30 cellular contexts compared by ENCODE assay signal in genomic region chr9:75023846-75024245, GRCh38. TPM values are rescaled to one million over a fixed set of nuclear protein-coding genes. Genes with fewer than 3 reads are reported as not detected.
A peak's percentile ranks its signal among the peaks of the same experiment; 100 is the strongest.
DNase-seq lines count a peak whose midpoint lies in the region; ATAC-seq and TF ChIP-seq lines count a peak whose summit lies in the region.
"Had no signal": no experiment of that assay in that cellular context is flagged by ENCODE, and none has a peak within 500 bp of the region (broad histone marks: within the 10 kb centered on the region; RNA-seq: fewer than 3 reads in every experiment).

No MANE protein-coding gene starts in this region.

- H3K27ac Mint-ChIP-seq in activated naive CD4-positive, alpha-beta T cell treated with anti-CD3 and anti-CD28 coated beads, Interleukin-2, amount 50 U/mL, for 24 hours = peak overlapping the region; percentile 74
- H3K27ac Mint-ChIP-seq in activated T-helper 17 cell treated with anti-CD3 and anti-CD28 coated beads, Interleukin-2, amount 50 U/mL, for 72 hours = peak overlapping the region; percentile 16
- peak overlapping the region in 7 of 10 donors; percentile 65 to 87 (median 79) for H3K27ac Mint-ChIP-seq in naive thymus-derived CD8-positive, alpha-beta T cell
- H3K27ac Mint-ChIP-seq: activated T-helper 1 cell treated with anti-CD3 and anti-CD28 coated beads, Interleukin-12 subunit alpha, Interleukin-12 subunit beta, Interleukin-2, Interleukin-4 antibody, amounts not matched to agents 30 ng/mL and 10 ng/mL and 1 ng/mL, durations not matched to agents 14 hours and 24 hours and 36 hours; endodermal cell had no signal

- intact Hi-C loops in lower leg skin (cut with DNase I; ENCODE audit: low total_unique reads) = no loop called here
- intact Hi-C loops in left ventricle myocardium inferior (cut with micrococcal nuclease) = loop anchor here (10.0 kb wide), 1 partner anchor 51 kb away; no protein-coding TSS in a partner anchor

- peak overlapping the region; percentile 98 for H3K4me2 ChIP-seq in Karpas-422 (ENCODE audit: low read depth, low read length, poor library complexity, severe bottlenecking)
- H3K4me2 ChIP-seq: SK-N-SH had no signal

- peaks cover 9% of the 10 kb centered on the region for H3K36me3 Mint-ChIP-seq in activated naive CD4-positive, alpha-beta T cell treated with anti-CD3 and anti-CD28 coated beads, Interleukin-2, amount 50 U/mL, for 24 hours
- H3K36me3 Mint-ChIP-seq in activated T-helper 17 cell treated with anti-CD3 and anti-CD28 coated beads, Interleukin-2, amount 50 U/mL, for 72 hours (ENCODE audit: low read depth) = peaks cover 36% of the 10 kb centered on the region
- H3K36me3 Mint-ChIP-seq in naive thymus-derived CD8-positive, alpha-beta T cell = peaks cover 0 to 20% (median 0%) of the 10 kb centered on the region in 3 donors
- H3K36me3 Mint-ChIP-seq: immature natural killer cell; natural killer cell treated with Interleukin-12 subunit alpha and Interleukin-12 subunit beta and Interleukin-15 and Interleukin-18, amount 100 ng/mL, for 72 hours had no signal

- TF ChIP-seq CTCF in lower leg skin (IDR thresholded peaks at IDR 0.05) (no peak), left ventricle myocardium inferior (IDR thresholded peaks at IDR 0.05; ENCODE audit: borderline replicate concordance) (no peak)

- H3K9me3 Mint-ChIP-seq in activated naive CD4-positive, alpha-beta T cell treated with anti-CD3 and anti-CD28 coated beads, Interleukin-2, amount 50 U/mL, for 24 hours = no peaks in the 10 kb centered on the region
- H3K9me3 Mint-ChIP-seq in activated T-helper 17 cell treated with anti-CD3 and anti-CD28 coated beads, Interleukin-2, amount 50 U/mL, for 72 hours = no peaks in the 10 kb centered on the region
- no peaks in the 10 kb centered on the region for H3K9me3 Mint-ChIP-seq in naive thymus-derived CD8-positive, alpha-beta T cell
- H3K9me3 Mint-ChIP-seq: endodermal cell; immature natural killer cell; natural killer cell treated with Interleukin-12 subunit alpha and Interleukin-12 subunit beta and Interleukin-15 and Interleukin-18, amount 100 ng/mL, for 72 hours had no signal

- peaks cover 49% of the 10 kb centered on the region for H3K4me1 ChIP-seq in Karpas-422 (ENCODE audit: low read length)
- H3K4me1 ChIP-seq in left ventricle myocardium inferior = peaks cover 28% of the 10 kb centered on the region
- H3K4me1 ChIP-seq: breast epithelium had no signal

- H3K9me3 ChIP-seq in Karpas-422 (ENCODE audit: low read length) (no peaks in the 10 kb centered on the region), left ventricle myocardium inferior (replicated peaks) (no peaks in the 10 kb centered on the region)
- H3K9me3 ChIP-seq: breast epithelium, esophagus muscularis mucosa, SK-N-SH, spleen, tibial artery had no signal

- peak; percentile 14 for ATAC-seq in activated T-helper 17 cell treated with anti-CD3 and anti-CD28 coated beads, Interleukin-2, amount 50 U/mL, for 72 hours (replicated peaks)
- no peak for ATAC-seq in naive thymus-derived CD8-positive, alpha-beta T cell
- ATAC-seq: left lobe of liver; natural killer cell treated with Interleukin-12 subunit alpha and Interleukin-12 subunit beta and Interleukin-15 and Interleukin-18, amount 100 ng/mL, for 72 hours had no signal

- H3K4me3 Mint-ChIP-seq in activated naive CD4-positive, alpha-beta T cell treated with anti-CD3 and anti-CD28 coated beads, Interleukin-2, amount 50 U/mL, for 24 hours = peak overlapping the region; percentile 58
- H3K4me3 Mint-ChIP-seq in activated T-helper 17 cell treated with anti-CD3 and anti-CD28 coated beads, Interleukin-2, amount 50 U/mL, for 72 hours = peak overlapping the region; percentile 50
- peak overlapping the region in 7 of 10 donors; percentile 28 to 71 (median 50) for H3K4me3 Mint-ChIP-seq in naive thymus-derived CD8-positive, alpha-beta T cell
- H3K4me3 Mint-ChIP-seq: activated T-helper 1 cell treated with anti-CD3 and anti-CD28 coated beads, Interleukin-12 subunit alpha, Interleukin-12 subunit beta, Interleukin-2, Interleukin-4 antibody, amounts not matched to agents 30 ng/mL and 10 ng/mL and 1 ng/mL, durations not matched to agents 14 hours and 24 hours and 36 hours; endodermal cell; immature natural killer cell had no signal

- H2AFZ ChIP-seq in Karpas-422 (ENCODE audit: low read length) = no peak overlapping the region

- no peak overlapping the region for H3K9ac ChIP-seq in Karpas-422 (ENCODE audit: low read length)
- H3K9ac ChIP-seq: SK-N-SH had no signal

- H3K36me3 ChIP-seq in Karpas-422 (ENCODE audit: insufficient read depth, low read length) (peaks cover 14% of the 10 kb centered on the region), left ventricle myocardium inferior (no peaks in the 10 kb centered on the region)
- H3K36me3 ChIP-seq: breast epithelium, esophagus muscularis mucosa, spleen, tibial artery had no signal

- H3K27me3 Mint-ChIP-seq in activated naive CD4-positive, alpha-beta T cell treated with anti-CD3 and anti-CD28 coated beads, Interleukin-2, amount 50 U/mL, for 24 hours = no peaks in the 10 kb centered on the region
- no peaks in the 10 kb centered on the region for H3K27me3 Mint-ChIP-seq in activated T-helper 17 cell treated with anti-CD3 and anti-CD28 coated beads, Interleukin-2, amount 50 U/mL, for 72 hours
- no peaks in the 10 kb centered on the region for H3K27me3 Mint-ChIP-seq in naive thymus-derived CD8-positive, alpha-beta T cell
- H3K27me3 Mint-ChIP-seq: natural killer cell treated with Interleukin-12 subunit alpha and Interleukin-12 subunit beta and Interleukin-15 and Interleukin-18, amount 100 ng/mL, for 72 hours had no signal

- no peaks in the 10 kb centered on the region for H3K9me2 ChIP-seq in Karpas-422 (replicated peaks; ENCODE audit: insufficient read depth, low read length)
- H3K9me2 ChIP-seq: SK-N-SH had no signal

- POLR2A ChIA-PET in naive thymus-derived CD8-positive, alpha-beta T cell (lab: Charles Lee) = no interaction called here

- H3K27me3 ChIP-seq in Karpas-422 (ENCODE audit: low read length) (no peaks in the 10 kb centered on the region), left ventricle myocardium inferior (ENCODE audit: low read depth) (no peaks in the 10 kb centered on the region)
- H3K27me3 ChIP-seq: breast epithelium, esophagus muscularis mucosa, spleen, tibial artery had no signal

- H3K27ac ChIP-seq in Karpas-422 (ENCODE audit: low read length) = no peak overlapping the region; the same call in 1 of the 2 replicates
- H3K27ac ChIP-seq in left ventricle myocardium inferior (replicated peaks) = no peak overlapping the region
- H3K27ac ChIP-seq: breast epithelium, coronary artery, esophagus muscularis mucosa, tibial artery had no signal

- DNase-seq in activated naive CD4-positive, alpha-beta T cell treated with anti-CD3 and anti-CD28 coated beads, Interleukin-2, amount 50 U/mL, for 16 hours = no peak
- DNase-seq in Karpas-422 = no peak
- no peak for DNase-seq in naive thymus-derived CD8-positive, alpha-beta T cell
- no peak for DNase-seq in lower leg skin (ENCODE audit: low spot score in 2 of 2)
- DNase-seq in left ventricle myocardium inferior = no peak
- DNase-seq in MV-4-11 (lab: John Stamatoyannopoulos, UW) = no peak
- DNase-seq: ACHN; activated CD8-positive, alpha-beta memory T cell treated with anti-CD3 and anti-CD28 coated beads for 24 hours; amniotic stem cell; endodermal cell; foreskin melanocyte; immature natural killer cell; midbrain; NCI-H1417; NCI-H2081 treated with DMSO at 0.1 percent for 48 hours; NCI-H345; NCI-H774; SK-N-SH; spleen; stimulated activated CD4-positive, alpha-beta T cell treated with anti-CD3 and anti-CD28 coated beads, Interleukin-2, amount 100 ng/mL, for 48 hours; stimulated activated naive CD4-positive, alpha-beta T cell; tibial artery had no signal

- peaks cover 77% of the 10 kb centered on the region for H3K4me1 Mint-ChIP-seq in activated naive CD4-positive, alpha-beta T cell treated with anti-CD3 and anti-CD28 coated beads, Interleukin-2, amount 50 U/mL, for 24 hours
- peaks cover 36% of the 10 kb centered on the region for H3K4me1 Mint-ChIP-seq in activated T-helper 17 cell treated with anti-CD3 and anti-CD28 coated beads, Interleukin-2, amount 50 U/mL, for 72 hours
- H3K4me1 Mint-ChIP-seq in naive thymus-derived CD8-positive, alpha-beta T cell = peaks cover 29 to 71% (median 66%) of the 10 kb centered on the region in 4 donors

- H3K79me2 ChIP-seq in Karpas-422 (ENCODE audit: low read length) = peaks cover 89% of the 10 kb centered on the region

- H3K4me3 ChIP-seq in Karpas-422 (ENCODE audit: low read length) = no peak overlapping the region
- no peak overlapping the region for H3K4me3 ChIP-seq in lower leg skin (ENCODE audit: low read depth, poor library complexity, severe bottlenecking)
- no peak overlapping the region for H3K4me3 ChIP-seq in left ventricle myocardium inferior
- H3K4me3 ChIP-seq: breast epithelium, coronary artery, esophagus muscularis mucosa, spleen, tibial artery had no signal

- TF ChIP-seq POLR2A in lower leg skin (IDR thresholded peaks at IDR 0.05) = no peak

- H4K20me1 ChIP-seq in Karpas-422 (ENCODE audit: insufficient read depth, low read depth, low read length) = peaks cover 3% of the 10 kb centered on the region; the same call in 1 of the 2 replicates

RNA-seq across cellular contexts. Expression of gene CARNMT1, which starts 4.2 kb away (rescaled TPM):
- 34.5 and 42.0 TPM in 2 replicates for total RNA-seq in Karpas-422 (2014; rRNA removed; shearing (Covaris generic); ENCODE audit: low replicate concordance)
- 10 to 100 TPM; 26.8 to 39.1 TPM for total RNA-seq in activated T-helper 17 cell treated with anti-CD3 and anti-CD28 coated beads, Interleukin-2, amount 50 U/mL, for 72 hours
- 10 to 100 TPM; 33.0 to 41.3 TPM for total RNA-seq in naive thymus-derived CD8-positive, alpha-beta T cell
- polyA plus RNA-seq in naive thymus-derived CD8-positive, alpha-beta T cell = 10 to 100 TPM; 11.1 to 16.2 (median 12.8) TPM
- total RNA-seq in lower leg skin (10 to 100 TPM; 17.9 to 26.2 (median 22.0) TPM), left ventricle myocardium inferior (11.7 TPM)

Comparison
In these comparisons a context has a peak if more than half of its experiments do, and no peak if none do; other contexts are left out.
1. H3K27ac Mint-ChIP-seq: peak in every context shown above with its lines; median percentile 79 in naive thymus-derived CD8-positive, alpha-beta T cell; 74 in activated naive CD4-positive, alpha-beta T cell treated with anti-CD3 and anti-CD28 coated beads, Interleukin-2, amount 50 U/mL, for 24 hours; 16 in activated T-helper 17 cell treated with anti-CD3 and anti-CD28 coated beads, Interleukin-2, amount 50 U/mL, for 72 hours.